Comparison of ENCODE assay signal across 20 cellular contexts in genomic region chr11:33151411-33151810, GRCh38.
"Had no signal": no experiment of that assay in that cellular context is flagged by ENCODE, and none has a peak within 500 bp of the region (broad histone marks: within the 10 kb centered on the region; RNA-seq: fewer than 3 reads in every experiment).

No MANE protein-coding gene starts in this region.

- H3K4me3 Mint-ChIP-seq: effector memory CD8-positive, alpha-beta T cell; immature natural killer cell; nephron; stimulated activated memory B cell treated with anti-CD40 and anti-IgM and Interleukin-4, amounts not matched to agents 10 μg/mL and 1 μg/mL and 100 μg/mL, for 72 hours; stimulated activated naive CD8-positive, alpha-beta T cell treated with anti-CD3 and anti-CD28 coated beads, Interleukin-15, Interleukin-2, amounts not matched to agents 100 ng/mL and 50 ng/mL, for 24 hours had no signal

- H3K9me3 Mint-ChIP-seq: effector memory CD8-positive, alpha-beta T cell; immature natural killer cell; naive B cell; nephron; stimulated activated memory B cell treated with anti-CD40 and anti-IgM and Interleukin-4, amounts not matched to agents 10 μg/mL and 1 μg/mL and 100 μg/mL, for 72 hours; stimulated activated naive CD8-positive, alpha-beta T cell treated with anti-CD3 and anti-CD28 coated beads, Interleukin-15, Interleukin-2, amounts not matched to agents 100 ng/mL and 50 ng/mL, for 24 hours had no signal

- DNase-seq: effector memory CD8-positive, alpha-beta T cell; esophagus squamous epithelium; foreskin fibroblast; immature natural killer cell; kidney; left cardiac atrium; left ventricle myocardium inferior; mesendoderm; naive B cell; occipital lobe; psoas muscle; spleen; stimulated activated CD4-positive, alpha-beta T cell treated with anti-CD3 and anti-CD28 coated beads, Interleukin-15, amount 100 ng/mL, for 24 hours; stimulated activated CD4-positive, alpha-beta T cell treated with anti-CD3 and anti-CD28 coated beads, Interleukin-1b, Interleukin-23, amount 100 ng/mL, for 48 hours; stimulated activated CD4-positive, alpha-beta T cell treated with anti-CD3 and anti-CD28 coated beads, Interleukin-4, amount 100 ng/mL, for 24 hours had no signal

- H3K27me3 Mint-ChIP-seq: effector memory CD8-positive, alpha-beta T cell; naive B cell; stimulated activated memory B cell treated with anti-CD40 and anti-IgM and Interleukin-4, amounts not matched to agents 10 μg/mL and 1 μg/mL and 100 μg/mL, for 72 hours; stimulated activated naive CD8-positive, alpha-beta T cell treated with anti-CD3 and anti-CD28 coated beads, Interleukin-15, Interleukin-2, amounts not matched to agents 100 ng/mL and 50 ng/mL, for 24 hours had no signal

- H3K27ac Mint-ChIP-seq: effector memory CD8-positive, alpha-beta T cell; immature natural killer cell; nephron; stimulated activated memory B cell treated with anti-CD40 and anti-IgM and Interleukin-4, amounts not matched to agents 10 μg/mL and 1 μg/mL and 100 μg/mL, for 72 hours; stimulated activated naive CD8-positive, alpha-beta T cell treated with anti-CD3 and anti-CD28 coated beads, Interleukin-15, Interleukin-2, amounts not matched to agents 100 ng/mL and 50 ng/mL, for 24 hours had no signal

- ATAC-seq: effector memory CD8-positive, alpha-beta T cell; left cardiac atrium; psoas muscle; sciatic nerve; stimulated activated memory B cell treated with anti-CD40 and anti-IgM and Interleukin-4, amounts not matched to agents 10 μg/mL and 1 μg/mL and 100 μg/mL, for 72 hours had no signal

- H3K9me3 ChIP-seq: esophagus squamous epithelium, left ventricle myocardium inferior, psoas muscle, spleen, tibial nerve had no signal
